In the genomic region with DNA sequence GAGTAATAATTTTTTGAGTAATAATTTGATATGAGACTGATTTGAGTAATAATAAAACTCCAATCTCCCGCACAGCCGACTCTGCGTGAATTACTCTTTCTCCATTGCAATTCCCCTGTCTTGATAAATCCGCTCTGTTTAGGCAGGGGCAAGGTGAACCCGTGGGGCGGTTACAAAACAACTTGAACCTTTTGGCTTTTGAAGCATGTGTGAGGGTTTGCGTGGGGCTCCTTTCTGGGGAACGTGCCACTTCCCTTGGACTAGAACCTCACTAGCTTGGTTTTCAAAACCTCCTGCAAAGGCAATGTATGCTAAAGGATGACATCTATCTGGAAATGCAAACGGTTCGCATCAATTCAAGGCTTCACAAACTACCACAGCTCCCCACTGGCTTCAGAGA, we compare ENCODE assay signal across 8 cellular contexts. TPM values are rescaled to one million over a fixed set of nuclear protein-coding genes. Genes with fewer than 3 reads are reported as not detected.
DNase-seq lines count a peak whose midpoint lies in the region; ATAC-seq, FAIRE-seq and TF ChIP-seq lines count a peak whose summit lies in the region.

No MANE protein-coding gene starts in this region.

- H3K36me3 Mint-ChIP-seq in activated CD4-positive, alpha-beta T cell treated with anti-CD3 and anti-CD28 coated beads, Interleukin-2, amount 10 ng/mL, durations not matched to agents 24 days and 14 days (ENCODE audit: low read depth): peaks cover 2% of the 10 kb centered on the region
- H3K36me3 Mint-ChIP-seq in activated naive CD8-positive, alpha-beta T cell treated with anti-CD3 and anti-CD28 coated beads, Interleukin-2, amount 10 ng/mL, durations not matched to agents 7 days and 5 days: peaks cover 6% of the 10 kb centered on the region

- peaks cover 18% of the 10 kb centered on the region for H3K4me1 Mint-ChIP-seq in activated CD4-positive, alpha-beta T cell treated with anti-CD3 and anti-CD28 coated beads, Interleukin-2, amount 10 ng/mL, durations not matched to agents 24 days and 14 days
- H3K4me1 Mint-ChIP-seq in activated naive CD8-positive, alpha-beta T cell treated with anti-CD3 and anti-CD28 coated beads, Interleukin-2, amount 10 ng/mL, durations not matched to agents 7 days and 5 days: peaks cover 15% of the 10 kb centered on the region

- H3K4me3 ChIP-seq in HepG2 (replicated peaks in 1 of 3; ENCODE audit: insufficient read depth in 1 of 3, low read depth in 2 of 3, low read length in 3 of 3) (peak overlapping the region; percentile 56 to 77 (median 69); a peak in 4 of 6 replicates), suprapubic skin (peak overlapping the region; percentile 63)

- no peak for TF ChIP-seq RAD21 in HepG2 (CRISPR knock-in tag; IDR thresholded peaks at IDR 0.05)

- H3K4me2 ChIP-seq in HepG2 (ENCODE audit: low read depth, low read length): peak overlapping the region; percentile 99

- peak overlapping the region; percentile 89 for H3K4me3 Mint-ChIP-seq in activated CD4-positive, alpha-beta T cell treated with anti-CD3 and anti-CD28 coated beads, Interleukin-2, amount 10 ng/mL, durations not matched to agents 24 days and 14 days
- H3K4me3 Mint-ChIP-seq in activated naive CD8-positive, alpha-beta T cell treated with anti-CD3 and anti-CD28 coated beads, Interleukin-2, amount 10 ng/mL, durations not matched to agents 7 days and 5 days: peak overlapping the region; percentile 90

- TF ChIP-seq POLR2A in HepG2 (IDR thresholded peaks at IDR 0.05; ENCODE audit: insufficient read depth in 1 of 2, low read depth in 2 of 2, low read length in 2 of 2): no peak
- TF ChIP-seq POLR2A in suprapubic skin (IDR thresholded peaks at IDR 0.05): no peak

- peak overlapping the region; percentile 85 for H2AFZ ChIP-seq in HepG2 (ENCODE audit: low read length)

- POLR2A ChIA-PET in activated naive CD8-positive, alpha-beta T cell treated with anti-CD3 and anti-CD28 coated beads, Interleukin-2, amount 10 ng/mL, durations not matched to agents 7 days and 5 days (lab: Charles Lee): interaction anchor here (1.0 to 2.7 kb wide), 5 partner anchors 145 to 228 kb away, joined by 3 to 23 read pairs (median 11); a partner anchor contains a TSS
- POLR2A ChIA-PET in HepG2 (lab: Yijun Ruan, JAX): interaction anchor here (0.8 to 2.4 kb wide), 3 partner anchors 94 to 226 kb away, joined by 4 to 6 read pairs (median 4); a partner anchor contains a TSS

- H3K4me1 ChIP-seq in HepG2 (ENCODE audit: insufficient read depth, low read length): peaks cover 24% of the 10 kb centered on the region
- peaks cover 23% of the 10 kb centered on the region for H3K4me1 ChIP-seq in suprapubic skin

- H3K27ac Mint-ChIP-seq in activated CD4-positive, alpha-beta T cell treated with anti-CD3 and anti-CD28 coated beads, Interleukin-2, amount 10 ng/mL, durations not matched to agents 24 days and 14 days: peak overlapping the region; percentile 98
- H3K27ac Mint-ChIP-seq in activated naive CD8-positive, alpha-beta T cell treated with anti-CD3 and anti-CD28 coated beads, Interleukin-2, amount 10 ng/mL, durations not matched to agents 7 days and 5 days: peak overlapping the region; percentile 97

- no peaks in the 10 kb centered on the region for H3K27me3 Mint-ChIP-seq in activated CD4-positive, alpha-beta T cell treated with anti-CD3 and anti-CD28 coated beads, Interleukin-2, amount 10 ng/mL, durations not matched to agents 24 days and 14 days
- H3K27me3 Mint-ChIP-seq in activated naive CD8-positive, alpha-beta T cell treated with anti-CD3 and anti-CD28 coated beads, Interleukin-2, amount 10 ng/mL, durations not matched to agents 7 days and 5 days: no peaks in the 10 kb centered on the region

- no peaks in the 10 kb centered on the region for H4K20me1 ChIP-seq in HepG2 (ENCODE audit: insufficient read depth, low read length)

- CTCF ChIA-PET in HepG2 (lab: Yijun Ruan, JAX; ENCODE audit: low intra/inter-chr PET ratio, low total read pairs): no interaction called here

- no peak overlapping the region for H3K27ac ChIP-seq in HepG2 (ENCODE audit: extremely low read length, insufficient read depth, low read length)
- peak overlapping the region; percentile 98 for H3K27ac ChIP-seq in suprapubic skin

- WGBS in HepG2 (ENCODE audit: low lambda C conversion rate): 46% methylated on average over 10 of the region's 10 CpGs
- 66% methylated on average over 10 of the region's 10 CpGs for WGBS in suprapubic skin

- TF ChIP-seq CTCF in HepG2 (CRISPR knock-in tag; IDR thresholded peaks at IDR 0.05) (no peak), suprapubic skin (IDR thresholded peaks at IDR 0.05) (no peak)

- DNase-seq in activated CD4-positive, alpha-beta T cell treated with anti-CD3 and anti-CD28 coated beads, Interleukin-2, amount 10 ng/mL, durations not matched to agents 24 days and 14 days: no peak
- no peak for DNase-seq in activated CD4-positive, alpha-beta T cell treated with anti-CD3 and anti-CD28 coated beads for 48 hours
- no peak for DNase-seq in activated naive CD8-positive, alpha-beta T cell treated with anti-CD3 and anti-CD28 coated beads, Interleukin-2, amount 10 ng/mL, durations not matched to agents 7 days and 5 days
- DNase-seq in HepG2 (ENCODE audit: low spot score): no peak
- no peak for DNase-seq in suprapubic skin (ENCODE audit: low spot score in 2 of 2)
- no peak for DNase-seq in NCI-H524 treated with DMSO at 0.1 percent for 48 hours (lab: John Stamatoyannopoulos, UW)

- TF ChIP-seq EP300 in HepG2 (IDR thresholded peaks at IDR 0.05; ENCODE audit: low read depth in 2 of 2, low read length in 2 of 2) (no peak), HepG2 (CRISPR knock-in tag; IDR thresholded peaks at IDR 0.05; ENCODE audit: borderline replicate concordance) (no peak), suprapubic skin (IDR thresholded peaks at IDR 0.05) (no peak)

- H3K27me3 ChIP-seq in HepG2 (ENCODE audit: control insufficient read depth in 1 of 2, insufficient read depth in 2 of 2, low read length in 2 of 2): no peaks in the 10 kb centered on the region
- H3K27me3 ChIP-seq in suprapubic skin: no peaks in the 10 kb centered on the region

- BruUV-seq in HepG2 (replicated peaks; lab: Mats Ljungman, UMichigan): TSS peak; percentile 38

- intact Hi-C loops in activated CD4-positive, alpha-beta T cell treated with anti-CD3 and anti-CD28 coated beads, Interleukin-2, amount 10 ng/mL, durations not matched to agents 24 days and 14 days (cut with micrococcal nuclease): loop anchor here (1.0 to 5.0 kb wide), 3 partner anchors 225 to 881 kb away; a partner anchor contains a TSS
- intact Hi-C loops in HepG2 (cut with micrococcal nuclease; ENCODE audit: unreplicated experiment): loop anchor here (5.0 kb wide), 1 partner anchor 72 kb away; no protein-coding TSS in a partner anchor

- no peak for ATAC-seq in activated naive CD8-positive, alpha-beta T cell treated with anti-CD3 and anti-CD28 coated beads, Interleukin-2, amount 10 ng/mL, durations not matched to agents 7 days and 5 days (ENCODE audit: low read depth)
- ATAC-seq in HepG2 (no peak), GM19324 (IDR thresholded peaks at IDR 0.05; ENCODE audit: low FRiP score, unreplicated experiment) (no peak), HG02571 (IDR thresholded peaks at IDR 0.05; ENCODE audit: unreplicated experiment) (no peak)

- FAIRE-seq in HepG2 (lab: Jason Lieb, UNC): no peak

- peak overlapping the region; percentile 75; the same call in 1 of the 2 replicates for H3K9ac ChIP-seq in HepG2 (ENCODE audit: insufficient read depth, low read depth, low read length)

- H3K79me2 ChIP-seq in HepG2 (ENCODE audit: insufficient read depth, low read length): no peaks in the 10 kb centered on the region

- H3K9me3 ChIP-seq in HepG2 (ENCODE audit: low read length) (no peaks in the 10 kb centered on the region), suprapubic skin (no peaks in the 10 kb centered on the region)

- in situ Hi-C loops in HepG2 (cut with HindIII; ENCODE audit: extremely low pct_ligation_motif_present, low pct_unique_long_range_greater_than_20kb): no loop called here

- peaks cover 11% of the 10 kb centered on the region for H3K9me3 Mint-ChIP-seq in activated CD4-positive, alpha-beta T cell treated with anti-CD3 and anti-CD28 coated beads, Interleukin-2, amount 10 ng/mL, durations not matched to agents 24 days and 14 days
- H3K9me3 Mint-ChIP-seq in activated naive CD8-positive, alpha-beta T cell treated with anti-CD3 and anti-CD28 coated beads, Interleukin-2, amount 10 ng/mL, durations not matched to agents 7 days and 5 days: peaks cover 7% of the 10 kb centered on the region

- H3K36me3 ChIP-seq in HepG2 (replicated peaks in 1 of 2; ENCODE audit: control insufficient read depth in 1 of 2, insufficient read depth in 2 of 2, low read length in 2 of 2) (no peaks in the 10 kb centered on the region), suprapubic skin (no peaks in the 10 kb centered on the region)

RNA-seq across cellular contexts. Expression of a gene that starts 1.5 kb away (rescaled TPM):
- 1.1 and 1.3 TPM in 2 replicates for total RNA-seq in activated CD4-positive, alpha-beta T cell treated with anti-CD3 and anti-CD28 coated beads, Interleukin-2, amount 10 ng/mL, durations not matched to agents 24 days and 14 days
- 1 to 10 TPM in 1 of 2 experiments, under 1 TPM in 1; 0.89 to 1.1 TPM for total RNA-seq in activated naive CD8-positive, alpha-beta T cell treated with anti-CD3 and anti-CD28 coated beads, Interleukin-2, amount 10 ng/mL, durations not matched to agents 7 days and 5 days
- total RNA-seq in HepG2 (2016; rRNA removed; fragmentation: Illumina TruSeq; extraction: Trizol) (1.1 and 1.3 TPM in 2 replicates), suprapubic skin (1 to 10 TPM in 3 of 4 donors, under 1 TPM in 1; 0.95 to 2.0 (median 1.6) TPM)
- 1.0 and 1.8 TPM in 2 replicates for total RNA-seq in HepG2 (2016; cell fraction: cytosol; rRNA removed; fragmentation: Illumina TruSeq; extraction: Trizol; ENCODE audit: low read depth)
- total RNA-seq in HepG2 (2016; cell fraction: insoluble cytoplasmic fraction; rRNA removed; fragmentation: Illumina TruSeq; extraction: Trizol): 1.0 TPM in 2 replicates
- 0.62 and 0.80 TPM in 2 replicates for total RNA-seq in HepG2 (2016; cell fraction: membrane; rRNA removed; fragmentation: Illumina TruSeq; extraction: Trizol)
- 2.0 and 2.2 TPM in 2 replicates for total RNA-seq in HepG2 (2016; cell fraction: nucleus; rRNA removed; fragmentation: Illumina TruSeq; extraction: Trizol)
- 0.16 and 0.18 TPM in 2 replicates for polyA plus RNA-seq in HepG2 (2011; rRNA removed)
- 0.06 and 0.09 TPM in 2 replicates for polyA plus RNA-seq in HepG2 (2011; cell fraction: cytosol; rRNA removed)
- polyA plus RNA-seq in HepG2 (2011; cell fraction: nucleus; rRNA removed): 0.10 and 0.14 TPM in 2 replicates
- 0.12 and 0.21 TPM in 2 replicates for polyA plus RNA-seq in HepG2 (2012)
- polyA plus RNA-seq in HepG2 (2016; cell fraction: cytosol; fragmentation: Illumina TruSeq; extraction: Trizol; ENCODE audit: low read depth): 0.19 and 0.28 TPM in 2 replicates
- polyA plus RNA-seq in HepG2 (2016; cell fraction: insoluble cytoplasmic fraction; fragmentation: Illumina TruSeq; extraction: Trizol; ENCODE audit: low read depth): 0.56 and 0.91 TPM in 2 replicates
- 0.29 and 0.48 TPM in 2 replicates for polyA plus RNA-seq in HepG2 (2016; cell fraction: membrane; fragmentation: Illumina TruSeq; extraction: Trizol; ENCODE audit: low read depth)
- 0.49 and 0.63 TPM in 2 replicates for polyA plus RNA-seq in HepG2 (2016; cell fraction: nucleus; fragmentation: Illumina TruSeq; extraction: Trizol; ENCODE audit: insufficient read depth, low read depth)
- 0.48 TPM in 1 of 2 replicates, not detected in the other for polyA minus RNA-seq in HepG2 (2011; rRNA and poly(A)+ RNA removed; ENCODE audit: low replicate concordance)
- polyA minus RNA-seq in HepG2 (2011; cell fraction: cytosol; rRNA and poly(A)+ RNA removed): 0.18 and 0.30 TPM in 2 replicates
- 1.9 and 2.1 TPM in 2 replicates for polyA minus RNA-seq in HepG2 (2011; cell fraction: nucleus; rRNA and poly(A)+ RNA removed)

RNA-seq across cellular contexts. Expression of a gene that starts 45.7 kb away (rescaled TPM):
- not detected in 2 replicates for total RNA-seq in activated CD4-positive, alpha-beta T cell treated with anti-CD3 and anti-CD28 coated beads, Interleukin-2, amount 10 ng/mL, durations not matched to agents 24 days and 14 days
- not detected for total RNA-seq in activated naive CD8-positive, alpha-beta T cell treated with anti-CD3 and anti-CD28 coated beads, Interleukin-2, amount 10 ng/mL, durations not matched to agents 7 days and 5 days
- not detected in 2 replicates for total RNA-seq in HepG2 (2016; rRNA removed; fragmentation: Illumina TruSeq; extraction: Trizol)
- total RNA-seq in HepG2 (2016; cell fraction: cytosol; rRNA removed; fragmentation: Illumina TruSeq; extraction: Trizol; ENCODE audit: low read depth): not detected in 2 replicates
- not detected in 2 replicates for total RNA-seq in HepG2 (2016; cell fraction: insoluble cytoplasmic fraction; rRNA removed; fragmentation: Illumina TruSeq; extraction: Trizol)
- not detected in 2 replicates for total RNA-seq in HepG2 (2016; cell fraction: membrane; rRNA removed; fragmentation: Illumina TruSeq; extraction: Trizol)
- not detected in 2 replicates for total RNA-seq in HepG2 (2016; cell fraction: nucleus; rRNA removed; fragmentation: Illumina TruSeq; extraction: Trizol)
- not detected in 2 replicates for polyA plus RNA-seq in HepG2 (2011; rRNA removed)
- polyA plus RNA-seq in HepG2 (2011; cell fraction: cytosol; rRNA removed): not detected in 2 replicates
- not detected in 2 replicates for polyA plus RNA-seq in HepG2 (2011; cell fraction: nucleus; rRNA removed)
- polyA plus RNA-seq in HepG2 (2012): not detected in 2 replicates
- polyA plus RNA-seq in HepG2 (2016; cell fraction: cytosol; fragmentation: Illumina TruSeq; extraction: Trizol; ENCODE audit: low read depth): not detected in 2 replicates
- polyA plus RNA-seq in HepG2 (2016; cell fraction: insoluble cytoplasmic fraction; fragmentation: Illumina TruSeq; extraction: Trizol; ENCODE audit: low read depth): not detected in 2 replicates
- polyA plus RNA-seq in HepG2 (2016; cell fraction: membrane; fragmentation: Illumina TruSeq; extraction: Trizol; ENCODE audit: low read depth): not detected in 2 replicates
- not detected in 2 replicates for polyA plus RNA-seq in HepG2 (2016; cell fraction: nucleus; fragmentation: Illumina TruSeq; extraction: Trizol; ENCODE audit: insufficient read depth, low read depth)
- polyA minus RNA-seq in HepG2 (2011; rRNA and poly(A)+ RNA removed; ENCODE audit: low replicate concordance): not detected in 2 replicates
- not detected in 2 replicates for polyA minus RNA-seq in HepG2 (2011; cell fraction: cytosol; rRNA and poly(A)+ RNA removed)
- not detected in 2 replicates for polyA minus RNA-seq in HepG2 (2011; cell fraction: nucleus; rRNA and poly(A)+ RNA removed)
- 10 to 100 TPM; 14.7 to 40.5 (median 23.4) TPM for total RNA-seq in suprapubic skin

Comparison
In these comparisons a context has a peak if more than half of its experiments do, and no peak if none do; other contexts are left out.
1. RNA of a gene that starts 45.7 kb away (total RNA-seq): 14.7 to 40.5 TPM in suprapubic skin; not detected in activated CD4-positive, alpha-beta T cell treated with anti-CD3 and anti-CD28 coated beads, Interleukin-2, amount 10 ng/mL, durations not matched to agents 24 days and 14 days, not detected in activated naive CD8-positive, alpha-beta T cell treated with anti-CD3 and anti-CD28 coated beads, Interleukin-2, amount 10 ng/mL, durations not matched to agents 7 days and 5 days and not detected in HepG2; every median in the first group is over 10 times any median in the second.